ENCODE assay signal across 1 cellular context in the genomic region with DNA sequence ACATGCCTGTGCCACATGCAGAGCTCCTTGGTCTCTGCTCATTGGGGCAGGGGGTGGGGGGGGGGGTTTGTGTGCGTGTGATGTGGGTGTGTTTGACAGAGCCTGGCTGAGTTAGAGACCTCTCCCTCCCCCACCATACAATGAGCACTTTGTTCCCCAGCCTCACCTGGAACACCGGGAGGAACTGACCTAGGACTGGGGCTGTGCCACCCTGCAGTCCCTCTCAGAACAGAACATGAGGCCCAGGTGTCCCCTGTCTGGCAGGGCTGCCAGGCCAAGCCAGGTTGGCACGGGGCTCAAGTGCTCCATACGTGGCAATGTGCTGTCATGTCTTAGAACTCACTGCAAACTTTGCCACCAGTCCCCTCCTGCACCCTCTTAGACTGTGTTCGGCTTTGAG.
TF ChIP-seq lines count a peak whose summit lies in the region.

No MANE protein-coding gene starts in this region.

TF ChIP-seq in A549, 52 proteins besides CTCF, POLR2A, EP300 and RAD21 (continued from another document):
- TF ChIP-seq, protein P1, sequence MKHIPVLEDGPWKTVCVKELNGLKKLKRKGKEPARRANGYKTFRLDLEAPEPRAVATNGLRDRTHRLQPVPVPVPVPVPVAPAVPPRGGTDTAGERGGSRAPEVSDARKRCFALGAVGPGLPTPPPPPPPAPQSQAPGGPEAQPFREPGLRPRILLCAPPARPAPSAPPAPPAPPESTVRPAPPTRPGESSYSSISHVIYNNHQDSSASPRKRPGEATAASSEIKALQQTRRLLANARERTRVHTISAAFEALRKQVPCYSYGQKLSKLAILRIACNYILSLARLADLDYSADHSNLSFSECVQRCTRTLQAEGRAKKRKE (CRISPR knock-in tag; IDR thresholded peaks at IDR 0.05; ENCODE audit: low read depth), result no peak
- TF ChIP-seq FOXS1 (CRISPR knock-in tag; IDR thresholded peaks at IDR 0.05), result no peak
